Comparison of ENCODE assay signal across 15 cellular contexts in the genomic region with DNA sequence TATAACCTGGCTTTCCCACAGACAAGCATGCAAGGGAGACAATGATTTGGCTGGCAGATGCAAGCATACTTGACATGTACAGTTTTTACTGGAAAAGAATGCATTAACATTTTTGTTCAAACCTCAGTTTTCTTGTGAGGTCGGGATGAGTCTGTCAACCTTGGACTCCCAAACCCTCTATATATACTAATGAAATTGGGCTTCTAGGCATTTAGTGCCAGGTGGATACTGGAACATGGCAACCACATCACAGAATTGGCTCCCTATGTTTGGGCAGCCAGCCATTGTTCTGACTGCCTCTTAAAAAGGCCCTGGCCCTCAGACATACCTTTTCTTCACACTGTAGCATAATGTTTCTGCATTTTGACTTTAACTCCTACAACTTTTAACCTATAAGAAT. TPM values are rescaled to one million over a fixed set of nuclear protein-coding genes. Genes with fewer than 3 reads are reported as not detected.
DNase-seq lines count a peak whose midpoint lies in the region; ATAC-seq and TF ChIP-seq lines count a peak whose summit lies in the region.
"Had no signal": no experiment of that assay in that cellular context is flagged by ENCODE, and none has a peak within 500 bp of the region (broad histone marks: within the 10 kb centered on the region; RNA-seq: fewer than 3 reads in every experiment).

No MANE protein-coding gene starts in this region.

- CTCF ChIA-PET in activated CD4-positive, alpha-beta T cell treated with anti-CD3 and anti-CD28 coated beads, Interleukin-2, amount 10 ng/mL, durations not matched to agents 7 days and 5 days (lab: Charles Lee): interaction anchor here (1.1 kb wide), 1 partner anchor 22 kb away, joined by 3 read pairs; no protein-coding TSS in a partner anchor

- no peak overlapping the region for H3K18ac ChIP-seq in mesenchymal stem cell (ENCODE audit: low read depth in 1 of 2, low read length in 2 of 2)

- no peaks in the 10 kb centered on the region for H3K9me3 ChIP-seq in mesenchymal stem cell (ENCODE audit: control insufficient read depth, low read length)

- peak; percentile 10 for ATAC-seq in HG03432 (IDR thresholded peaks at IDR 0.05; ENCODE audit: unreplicated experiment)
- no peak for ATAC-seq in HG03457 (IDR thresholded peaks at IDR 0.05; ENCODE audit: unreplicated experiment)
- ATAC-seq: CD8-positive, alpha-beta T cell had no signal

- H4K8ac ChIP-seq in mesenchymal stem cell (ENCODE audit: low read length): no peak overlapping the region

- no peaks in the 10 kb centered on the region for H3K27me3 Mint-ChIP-seq in activated CD4-positive, alpha-beta T cell treated with anti-CD3 and anti-CD28 coated beads, Interleukin-2, amount 10 ng/mL, durations not matched to agents 7 days and 5 days

- peaks cover 23% of the 10 kb centered on the region for H3K36me3 Mint-ChIP-seq in activated CD4-positive, alpha-beta T cell treated with anti-CD3 and anti-CD28 coated beads, Interleukin-2, amount 10 ng/mL, durations not matched to agents 7 days and 5 days (ENCODE audit: low read depth)
- H3K36me3 Mint-ChIP-seq: CD8-positive, alpha-beta T cell had no signal

- H3K27ac ChIP-seq in mesenchymal stem cell (ENCODE audit: low read length, poor library complexity, severe bottlenecking): no peak overlapping the region
- H3K27ac ChIP-seq: 22Rv1, HL-60 had no signal

- no peak overlapping the region for H2BK12ac ChIP-seq in mesenchymal stem cell (ENCODE audit: low read length in 2 of 2)

- peak overlapping the region; percentile 2 for H3K9ac ChIP-seq in mesenchymal stem cell (ENCODE audit: low read length)

- H3K23ac ChIP-seq in mesenchymal stem cell (ENCODE audit: low read length in 2 of 2): no peak overlapping the region

- DNase-seq in DMS 273 (lab: John Stamatoyannopoulos, UW; ENCODE audit: unreplicated experiment) (peak; percentile 57), DMS 273 treated with DMSO at 0.1 percent for 48 hours (lab: John Stamatoyannopoulos, UW) (no peak), astrocyte of the spinal cord (ENCODE audit: low read depth, low spot score) (peak; percentile 45), mesenchymal stem cell (no peak), NCI-H2029 (lab: John Stamatoyannopoulos, UW) (no peak)
- DNase-seq in activated CD4-positive, alpha-beta T cell treated with anti-CD3 and anti-CD28 coated beads, Interleukin-2, amount 10 ng/mL, durations not matched to agents 7 days and 5 days: no peak
- DNase-seq: activated T-cell treated with anti-CD3 and anti-CD28 coated beads, Interleukin-2, amount 50 U/mL, for 1 hour; CD8-positive, alpha-beta T cell; midbrain; NCI-H2107; stimulated activated CD4-positive, alpha-beta T cell treated with anti-CD3 and anti-CD28 coated beads, Interleukin-12 subunit alpha, Interleukin-12 subunit beta, amount 100 ng/mL, for 4 hours had no signal

- no peak overlapping the region for H4K91ac ChIP-seq in mesenchymal stem cell (ENCODE audit: low read length)

- POLR2A ChIA-PET in activated CD4-positive, alpha-beta T cell treated with anti-CD3 and anti-CD28 coated beads, Interleukin-2, amount 10 ng/mL, durations not matched to agents 7 days and 5 days (lab: Charles Lee): no interaction called here

- H2BK15ac ChIP-seq in mesenchymal stem cell (ENCODE audit: low read depth, poor library complexity, severe bottlenecking): no peak overlapping the region

- WGBS in mesenchymal stem cell: 100% methylated on average over 1 of the region's 1 CpG

- H3K4me1 Mint-ChIP-seq in activated CD4-positive, alpha-beta T cell treated with anti-CD3 and anti-CD28 coated beads, Interleukin-2, amount 10 ng/mL, durations not matched to agents 7 days and 5 days: peaks cover 27% of the 10 kb centered on the region

- peaks cover 3% of the 10 kb centered on the region for H3K79me1 ChIP-seq in mesenchymal stem cell (replicated peaks; ENCODE audit: low read length, poor library complexity, severe bottlenecking)

- no peak overlapping the region for H2AFZ ChIP-seq in mesenchymal stem cell (ENCODE audit: low read depth, low read length)

- H2AK5ac ChIP-seq in mesenchymal stem cell (ENCODE audit: low read length, severe bottlenecking): no peak overlapping the region

- peaks cover 3% of the 10 kb centered on the region for H3K9me3 Mint-ChIP-seq in activated CD4-positive, alpha-beta T cell treated with anti-CD3 and anti-CD28 coated beads, Interleukin-2, amount 10 ng/mL, durations not matched to agents 7 days and 5 days
- H3K9me3 Mint-ChIP-seq: CD8-positive, alpha-beta T cell had no signal

- H3K27me3 ChIP-seq in mesenchymal stem cell (ENCODE audit: control insufficient read depth in 1 of 2, insufficient read depth in 1 of 2, low read length in 2 of 2): no peaks in the 10 kb centered on the region

- peaks cover 3% of the 10 kb centered on the region for H3K4me1 ChIP-seq in mesenchymal stem cell (ENCODE audit: control insufficient read depth, insufficient read depth, low read depth, low read length)

- H3K27ac Mint-ChIP-seq in activated CD4-positive, alpha-beta T cell treated with anti-CD3 and anti-CD28 coated beads, Interleukin-2, amount 10 ng/mL, durations not matched to agents 7 days and 5 days: no peak overlapping the region
- H3K27ac Mint-ChIP-seq: CD8-positive, alpha-beta T cell had no signal

- TF ChIP-seq CTCF in astrocyte of the spinal cord (IDR thresholded peaks at IDR 0.05; ENCODE audit: low read depth, low read length): no peak

- in situ Hi-C loops in astrocyte of the spinal cord (cut with HindIII; ENCODE audit: low sequenced_read_pairs): no loop called here

- no peak overlapping the region for H3K4ac ChIP-seq in mesenchymal stem cell (ENCODE audit: low read depth in 1 of 2, low read length in 2 of 2)

- H3K14ac ChIP-seq in mesenchymal stem cell (ENCODE audit: low read length in 2 of 2): no peak overlapping the region

- H3K36me3 ChIP-seq in mesenchymal stem cell (ENCODE audit: control insufficient read depth in 1 of 2, insufficient read depth in 2 of 2, low read depth in 1 of 2, low read length in 2 of 2): peaks cover 0 to 4% of the 10 kb centered on the region in 2 experiments

- no peak overlapping the region for H2BK5ac ChIP-seq in mesenchymal stem cell (ENCODE audit: low read depth, low read length, poor library complexity, severe bottlenecking)

- H3K4me2 ChIP-seq in mesenchymal stem cell (ENCODE audit: low read length, poor library complexity, severe bottlenecking): no peak overlapping the region

- H3K4me3 ChIP-seq in astrocyte of the spinal cord (ENCODE audit: low read depth, low read length) (no peak overlapping the region), mesenchymal stem cell (ENCODE audit: insufficient read depth in 1 of 2, low read depth in 1 of 2, low read length in 2 of 2) (no peak overlapping the region)

- H3K4me3 Mint-ChIP-seq in activated CD4-positive, alpha-beta T cell treated with anti-CD3 and anti-CD28 coated beads, Interleukin-2, amount 10 ng/mL, durations not matched to agents 7 days and 5 days: no peak overlapping the region
- H3K4me3 Mint-ChIP-seq: CD8-positive, alpha-beta T cell had no signal

- H2BK120ac ChIP-seq in mesenchymal stem cell (ENCODE audit: low read depth, low read length): no peak overlapping the region

RNA-seq across cellular contexts. Expression of gene CDK6, which starts 39.1 kb away (rescaled TPM):
- polyA plus RNA-seq in mesenchymal stem cell (2013, experiment 1 of 2): 14.4 TPM
- polyA plus RNA-seq in mesenchymal stem cell (2013, experiment 2 of 2): 14.4 TPM
- total RNA-seq in activated CD4-positive, alpha-beta T cell treated with anti-CD3 and anti-CD28 coated beads, Interleukin-2, amount 10 ng/mL, durations not matched to agents 7 days and 5 days: 10 to 100 TPM; 84.1 to 95.4 TPM

Comparison
In these comparisons a context has a peak if more than half of its experiments do, and no peak if none do; other contexts are left out.
1. DNase-seq: peak in DMS 273 (single experiment) and astrocyte of the spinal cord (single experiment); none in DMS 273 treated with DMSO at 0.1 percent for 48 hours (single experiment), mesenchymal stem cell (single experiment), NCI-H2029 (single experiment) and activated CD4-positive, alpha-beta T cell treated with anti-CD3 and anti-CD28 coated beads, Interleukin-2, amount 10 ng/mL, durations not matched to agents 7 days and 5 days (single experiment).